Comparison of ENCODE assay signal across 8 cellular contexts in the genomic region with DNA sequence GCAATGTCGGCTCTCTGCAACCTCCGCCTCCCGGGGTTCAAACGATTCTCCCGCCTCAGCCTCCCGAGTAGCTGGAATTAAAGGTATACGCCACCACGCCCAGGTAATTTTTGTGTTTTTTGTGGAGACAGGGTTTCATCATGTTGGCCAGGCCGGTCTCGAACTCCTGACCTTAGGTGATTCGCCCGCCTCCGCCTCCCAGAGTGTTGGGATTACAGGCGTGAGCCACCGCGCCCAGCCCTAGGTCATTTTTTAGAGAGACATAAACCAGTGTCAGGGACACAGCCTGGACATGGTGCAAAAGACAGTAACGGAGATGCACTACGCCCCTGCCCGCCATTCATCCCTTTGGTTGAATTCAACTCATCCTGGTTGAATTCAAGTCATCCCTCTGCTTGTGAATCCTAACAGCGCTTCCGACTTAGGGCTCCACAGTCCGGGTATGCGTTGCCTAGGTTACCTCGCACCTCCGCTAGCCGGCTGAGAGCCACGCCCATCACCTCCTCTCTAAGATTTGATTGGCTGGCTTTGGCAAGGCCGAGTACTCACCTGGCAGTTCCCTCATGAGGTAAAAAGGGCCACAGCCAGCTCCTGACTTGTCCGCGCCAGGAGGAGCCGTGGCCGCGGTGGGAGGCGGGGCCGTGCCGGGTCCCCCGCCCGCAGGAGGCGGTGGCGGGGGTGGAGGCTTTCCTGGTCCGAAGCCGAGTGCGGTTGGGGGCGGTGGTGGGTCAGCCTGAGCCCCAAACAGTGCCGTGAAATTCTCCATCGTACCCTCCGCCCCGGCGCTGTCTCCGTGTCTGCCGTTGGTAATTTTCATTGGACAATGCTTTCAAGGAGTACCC. TPM values are rescaled to one million over a fixed set of nuclear protein-coding genes. Genes with fewer than 3 reads are reported as not detected.
DNase-seq lines count a peak whose midpoint lies in the region; ATAC-seq and TF ChIP-seq lines count a peak whose summit lies in the region.

A gene with protein sequence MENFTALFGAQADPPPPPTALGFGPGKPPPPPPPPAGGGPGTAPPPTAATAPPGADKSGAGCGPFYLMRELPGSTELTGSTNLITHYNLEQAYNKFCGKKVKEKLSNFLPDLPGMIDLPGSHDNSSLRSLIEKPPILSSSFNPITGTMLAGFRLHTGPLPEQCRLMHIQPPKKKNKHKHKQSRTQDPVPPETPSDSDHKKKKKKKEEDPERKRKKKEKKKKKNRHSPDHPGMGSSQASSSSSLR (minus strand): TSS at position 802 of the 842 bp plus-strand sequence. CDS start 36 bp downstream, at position 766.

- no peak for TF ChIP-seq RAD21 in IMR-90 (IDR thresholded peaks at IDR 0.05; ENCODE audit: low read length)

- peak within 1 kb of the TSS; percentile 2; the same call in 1 of the 3 replicates for H2BK15ac ChIP-seq in IMR-90 (ENCODE audit: low read depth, low read length)

- peak within 1 kb of the TSS; percentile 96 for H2AFZ ChIP-seq in IMR-90 (replicated peaks; ENCODE audit: low read length, poor library complexity)

- no peaks in the 10 kb centered on the region for H3K9me3 Mint-ChIP-seq in activated T-cell treated with anti-CD3 and anti-CD28 coated beads, Interleukin-2, amount 50 U/mL, for 24 hours
- H3K9me3 Mint-ChIP-seq in natural killer cell, result no peaks in the 10 kb centered on the region

- no peak within 1 kb of the TSS for H2BK20ac ChIP-seq in IMR-90 (ENCODE audit: low read depth, low read length)

- H3K36me3 ChIP-seq in IMR-90 (ENCODE audit: control insufficient read depth, insufficient read depth, low read length), result peaks cover 2% of the 10 kb centered on the region; the same call in 1 of the 2 replicates
- peaks cover 0 to 14% (median 5%) of the 10 kb centered on the region in 4 donors for H3K36me3 ChIP-seq in esophagus muscularis mucosa

- dilution Hi-C loops in IMR-90 (cut with HindIII; ENCODE audit: low sequenced_read_pairs, unreplicated experiment), result no loop called here

- peak within 1 kb of the TSS; percentile 96 for H3K9ac ChIP-seq in IMR-90 (ENCODE audit: low read depth, low read length)

- TF ChIP-seq EP300 in esophagus muscularis mucosa (IDR thresholded peaks at IDR 0.05), result no peak

- peak within 1 kb of the TSS; percentile 90 for H3K4me2 ChIP-seq in IMR-90 (ENCODE audit: low read depth, low read length)

- peaks cover 56% of the 10 kb centered on the region for H3K36me3 Mint-ChIP-seq in activated T-cell treated with anti-CD3 and anti-CD28 coated beads, Interleukin-2, amount 50 U/mL, for 24 hours (ENCODE audit: low read depth)
- H3K36me3 Mint-ChIP-seq in natural killer cell, result no peaks in the 10 kb centered on the region

- H3K18ac ChIP-seq in IMR-90 (ENCODE audit: low read depth, low read length), result no peak within 1 kb of the TSS

- H2BK5ac ChIP-seq in IMR-90 (ENCODE audit: low read depth, low read length, poor library complexity, severe bottlenecking), result peak within 1 kb of the TSS; percentile 86

- no peak for TF ChIP-seq CTCF in IMR-90 (conservative IDR thresholded peaks at IDR 0.05; ENCODE audit: low read depth, low read length)
- TF ChIP-seq CTCF in esophagus muscularis mucosa (IDR thresholded peaks at IDR 0.05), result no peak
- TF ChIP-seq CTCF in natural killer cell (IDR thresholded peaks at IDR 0.05), result no peak

- peaks cover 5% of the 10 kb centered on the region; the same call in 1 of the 2 replicates for H3K4me1 ChIP-seq in IMR-90 (ENCODE audit: control insufficient read depth, insufficient read depth, low read length)
- H3K4me1 ChIP-seq in esophagus muscularis mucosa, result peaks cover 33 to 44% (median 39%) of the 10 kb centered on the region in 4 donors

- H2BK120ac ChIP-seq in IMR-90 (ENCODE audit: low read depth, low read length), result peak within 1 kb of the TSS; percentile 57

- POLR2A ChIA-PET in IMR-90 (lab: Charles Lee; ENCODE audit: unreplicated experiment), result interaction anchor here (1.0 kb wide), 1 partner anchor 528 kb away, joined by 3 read pairs; no protein-coding TSS in a partner anchor

- H3K79me1 ChIP-seq in IMR-90 (ENCODE audit: low read depth in 1 of 2, low read length in 2 of 2), result peaks cover 15 to 59% of the 10 kb centered on the region in 2 experiments

- in situ Hi-C loops in IMR-90 (cut with MboI; ENCODE audit: low sequenced_read_pairs), result no loop called here

- H3K27ac Mint-ChIP-seq in activated T-cell treated with anti-CD3 and anti-CD28 coated beads, Interleukin-2, amount 50 U/mL, for 24 hours, result peak within 1 kb of the TSS; percentile 96
- H3K27ac Mint-ChIP-seq in natural killer cell, result peak within 1 kb of the TSS; percentile 93 to 94

- intact Hi-C loops in IMR-90 (cut with micrococcal nuclease), result no loop called here
- intact Hi-C loops in esophagus muscularis mucosa (cut with DNase I), result loop anchor here (2.0 kb wide), 1 partner anchor 41 kb away; no protein-coding TSS in a partner anchor
- intact Hi-C loops in natural killer cell (cut with micrococcal nuclease), result loop anchor here (1.0 to 2.0 kb wide), 7 partner anchors 30 to 867 kb away; a partner anchor contains a TSS

- H3K23ac ChIP-seq in IMR-90 (ENCODE audit: low read depth, low read length), result peak within 1 kb of the TSS; percentile 90

- peak within 1 kb of the TSS; percentile 91 to 99 for H4K8ac ChIP-seq in IMR-90 (ENCODE audit: low read depth in 2 of 2, low read length in 2 of 2)

- H3K27ac ChIP-seq in IMR-90 (ENCODE audit: insufficient read depth, low read length), result peak within 1 kb of the TSS; percentile 92
- H3K27ac ChIP-seq in esophagus muscularis mucosa (replicated peaks in 1 of 4), result peak within 1 kb of the TSS; percentile 89 to 96 (median 92)

- no peaks in the 10 kb centered on the region for H3K27me3 ChIP-seq in IMR-90 (ENCODE audit: control insufficient read depth, insufficient read depth, low read length)
- H3K27me3 ChIP-seq in esophagus muscularis mucosa, result no peaks in the 10 kb centered on the region

- peak within 1 kb of the TSS; percentile 85 for H4K5ac ChIP-seq in IMR-90 (ENCODE audit: low read depth, low read length)

- peak within 1 kb of the TSS; percentile 76 for H3K14ac ChIP-seq in IMR-90 (replicated peaks; ENCODE audit: low read depth, low read length)

- H3K9me3 ChIP-seq in IMR-90 (ENCODE audit: control insufficient read depth, insufficient read depth, low read length), result no peaks in the 10 kb centered on the region
- no peaks in the 10 kb centered on the region for H3K9me3 ChIP-seq in esophagus muscularis mucosa

- ATAC-seq in GM21528 (IDR thresholded peaks at IDR 0.05; ENCODE audit: low FRiP score, unreplicated experiment) (peak; percentile 56), IMR-90 (ENCODE audit: low read depth) (peak; percentile 42), natural killer cell (peak; percentile 32 to 53 (median 43))

- CTCF ChIA-PET in IMR-90 (lab: Yijun Ruan, JAX), result interaction anchor here (0.7 kb wide), 1 partner anchor 89 kb away, joined by 3 read pairs; no protein-coding TSS in a partner anchor

- WGBS in IMR-90 (ENCODE audit: extremely low coverage in 2 of 2, insufficient read length in 1 of 2), 2 experiments, result 3% methylated on average over 35 of the region's 51 CpGs; no CpG with 5 or more reads in 1 of the 2 experiments
- WGBS in esophagus muscularis mucosa, result 15% methylated on average over 22 of the region's 51 CpGs

- peak within 1 kb of the TSS; percentile 94 for H3K4me3 Mint-ChIP-seq in activated T-cell treated with anti-CD3 and anti-CD28 coated beads, Interleukin-2, amount 50 U/mL, for 24 hours
- H3K4me3 Mint-ChIP-seq in natural killer cell, result peak within 1 kb of the TSS; percentile 96

- H2AK5ac ChIP-seq in IMR-90 (ENCODE audit: low read depth, low read length), result peak within 1 kb of the TSS; percentile 93

- DNase-seq in DMS 273 (lab: John Stamatoyannopoulos, UW; ENCODE audit: unreplicated experiment) (peak; percentile 83), IMR-90 (peak; percentile 72), esophagus muscularis mucosa (ENCODE audit: extremely low spot score) (peak; percentile 97), natural killer cell (peak; percentile 70)
- peak; percentile 82 for DNase-seq in activated T-cell treated with anti-CD3 and anti-CD28 coated beads, Interleukin-2, amount 50 U/mL, for 24 hours
- peak; percentile 70 to 90 (median 79) for DNase-seq in stimulated activated naive CD4-positive, alpha-beta T cell (lab: John Stamatoyannopoulos, UW)

- peaks cover 59% of the 10 kb centered on the region for H3K4me1 Mint-ChIP-seq in activated T-cell treated with anti-CD3 and anti-CD28 coated beads, Interleukin-2, amount 50 U/mL, for 24 hours (ENCODE audit: low read depth)
- peaks cover 36 to 41% of the 10 kb centered on the region in 2 donors for H3K4me1 Mint-ChIP-seq in natural killer cell

- peak within 1 kb of the TSS; percentile 71 for H3K56ac ChIP-seq in IMR-90 (ENCODE audit: extremely low read depth, insufficient read depth, low read length)

- peak within 1 kb of the TSS; percentile 91 for H3K4ac ChIP-seq in IMR-90 (ENCODE audit: low read depth, low read length)

- H4K91ac ChIP-seq in IMR-90 (ENCODE audit: insufficient read depth, low read depth, low read length), result peak within 1 kb of the TSS; percentile 94

- peak within 1 kb of the TSS; percentile 96 for H2AK9ac ChIP-seq in IMR-90 (replicated peaks; ENCODE audit: low read depth, low read length, poor library complexity)

- TF ChIP-seq POLR2A in IMR-90 (IDR thresholded peaks at IDR 0.05; ENCODE audit: low read depth, low read length) (peak; percentile 76; the same call in 1 of the 2 replicates), esophagus muscularis mucosa (IDR thresholded peaks at IDR 0.05; ENCODE audit: low read depth) (no peak)

- no peaks in the 10 kb centered on the region for H3K27me3 Mint-ChIP-seq in activated T-cell treated with anti-CD3 and anti-CD28 coated beads, Interleukin-2, amount 50 U/mL, for 24 hours
- H3K27me3 Mint-ChIP-seq in natural killer cell (ENCODE audit: low read depth in 2 of 2), result no peaks in the 10 kb centered on the region

- TSS peak; percentile 57 for BruUV-seq in IMR-90 (replicated peaks; lab: Mats Ljungman, UMichigan)

- H4K20me1 ChIP-seq in IMR-90 (ENCODE audit: insufficient read depth, low read length), result no peaks in the 10 kb centered on the region

- 0 out of 2 replicates have a peak, but pooled peaks cover 3% of the 10 kb centered on the region for H3K9me1 ChIP-seq in IMR-90 (ENCODE audit: insufficient read depth, low read length)

- H3K4me3 ChIP-seq in IMR-90 (ENCODE audit: insufficient read depth, low read depth, low read length) (peak within 1 kb of the TSS; percentile 74), esophagus muscularis mucosa (peak within 1 kb of the TSS; percentile 88 to 98 (median 90))

TF ChIP-seq in IMR-90, 13 proteins besides CTCF, POLR2A, EP300 and RAD21 (continues in another document):
- no peak for TF ChIP-seq SMC3 (IDR thresholded peaks at IDR 0.05; ENCODE audit: low read depth, low read length)

TF ChIP-seq in PFSK-1, 5 proteins besides CTCF, POLR2A, EP300 and RAD21 (continues in another document):
- no peak for TF ChIP-seq FOXP2 (optimal IDR thresholded peaks at IDR 0.05; ENCODE audit: borderline replicate concordance, extremely low read depth, extremely low read length, insufficient read depth)

RNA-seq across cellular contexts. Expression of the gene that starts here (rescaled TPM):
- 14.0 and 14.7 TPM in 2 replicates for total RNA-seq in IMR-90 (2012; rRNA removed)
- polyA plus RNA-seq in IMR-90 (2012; rRNA removed), result 35.0 and 40.9 TPM in 2 replicates
- polyA plus RNA-seq in IMR-90 (2012; cell fraction: cytosol; rRNA removed), result 15.1 and 21.6 TPM in 2 replicates
- 14.5 and 21.7 TPM in 2 replicates for polyA plus RNA-seq in IMR-90 (2012; cell fraction: nucleus; rRNA removed; ENCODE audit: low replicate concordance)
- polyA plus RNA-seq in PFSK-1 (2012; ENCODE audit: insufficient read length, low read depth), result 50.4 TPM
- 10 to 100 TPM in 3 of 4 donors, 1 to 10 TPM in 1; 5.8 to 26.1 (median 11.8) TPM for total RNA-seq in esophagus muscularis mucosa
- total RNA-seq in natural killer cell, result 10 to 100 TPM; 11.0 to 15.1 (median 13.3) TPM

Comparison
In these comparisons a context has a peak if more than half of its experiments do, and no peak if none do; other contexts are left out.
1. Peak in every context shown above with its lines: DNase-seq, ATAC-seq, H3K4me3 ChIP-seq and H3K27ac ChIP-seq.